In genomic region chr1:26788836-26789611, GRCh38 we compare ENCODE assay signal across 8 cellular contexts. TPM values are rescaled to one million over a fixed set of nuclear protein-coding genes. Genes with fewer than 3 reads are reported as not detected.
DNase-seq lines count a peak whose midpoint lies in the region; ATAC-seq, FAIRE-seq and TF ChIP-seq lines count a peak whose summit lies in the region.

No MANE protein-coding gene starts in this region.

- DNase-seq in HCEC 1CT (peak; percentile 87), NCI-H2196 (lab: John Stamatoyannopoulos, UW; ENCODE audit: unreplicated experiment) (peak; percentile 91), activated B cell treated with CpG ODN at 0.5 μM for 24 hours (peak; percentile 62)
- peak; percentile 85 for DNase-seq in central memory CD4-positive, alpha-beta T cell
- DNase-seq in stimulated activated CD4-positive, alpha-beta T cell treated with anti-CD3 and anti-CD28 coated beads, Interleukin-12 subunit alpha, Interleukin-12 subunit beta, amount 100 ng/mL, for 24 hours (ENCODE audit: low read depth in 2 of 2): peak; percentile 75 to 86

- peak overlapping the region; percentile 100 for H3K27ac Mint-ChIP-seq in activated B cell treated with CpG ODN at 0.5 μM for 24 hours

- H3K36me3 Mint-ChIP-seq in activated B cell treated with CpG ODN at 0.5 μM for 24 hours (ENCODE audit: low read depth): peaks cover 37% of the 10 kb centered on the region

- peaks cover 47% of the 10 kb centered on the region for H3K4me1 Mint-ChIP-seq in activated B cell treated with CpG ODN at 0.5 μM for 24 hours

- H3K4me2 ChIP-seq in BLaER1 treated with 17β-estradiol and CSF1 and Interleukin-3, amounts not matched to agents 10 nM and 100 nM: peak overlapping the region; percentile 91 to 100 (median 97)

- peak; percentile 5 for FAIRE-seq in islet of Langerhans (lab: Jason Lieb, UNC)

- TF ChIP-seq CTCF in activated B cell treated with CpG ODN at 0.5 μM for 24 hours (IDR thresholded peaks at IDR 0.05): no peak

- intact Hi-C loops in activated B cell treated with CpG ODN at 0.5 μM for 24 hours (cut with micrococcal nuclease): loop anchor here (1.0 kb wide), 5 partner anchors 112 to 316 kb away; no protein-coding TSS in a partner anchor

- H3K4me3 ChIP-seq in BLaER1 treated with 17β-estradiol and CSF1 and Interleukin-3, amounts not matched to agents 10 nM and 100 nM: peak overlapping the region; percentile 65 to 81 (median 72)

- peak overlapping the region; percentile 92 to 98 (median 95) for H3K9ac ChIP-seq in BLaER1 treated with 17β-estradiol and CSF1 and Interleukin-3, amounts not matched to agents 10 nM and 100 nM

- no peaks in the 10 kb centered on the region for H3K9me3 ChIP-seq in BLaER1 treated with 17β-estradiol and CSF1 and Interleukin-3, amounts not matched to agents 10 nM and 100 nM (replicated peaks in 1 of 11)

- POLR2A ChIA-PET in activated B cell treated with CpG ODN at 0.5 μM for 24 hours (lab: Charles Lee): interaction anchor here (0.7 to 8.7 kb wide), 20 partner anchors 10 to 937 kb away, joined by 3 to 308 read pairs (median 4); partner anchors contain the start of genes ARID1A, FAM76A and GPATCH3

- no peaks in the 10 kb centered on the region for H3K27me3 Mint-ChIP-seq in activated B cell treated with CpG ODN at 0.5 μM for 24 hours

- no peaks in the 10 kb centered on the region for H3K9me3 Mint-ChIP-seq in activated B cell treated with CpG ODN at 0.5 μM for 24 hours

- peaks cover 0 to 7% (median 4%) of the 10 kb centered on the region in 11 experiments; a peak in 14 of 22 replicates for H3K36me3 ChIP-seq in BLaER1 treated with 17β-estradiol and CSF1 and Interleukin-3, amounts not matched to agents 10 nM and 100 nM

- peak overlapping the region; percentile 98 for H3K4me3 Mint-ChIP-seq in activated B cell treated with CpG ODN at 0.5 μM for 24 hours

- peak; percentile 33 for ATAC-seq in activated B cell treated with CpG ODN at 0.5 μM for 24 hours (ENCODE audit: low read depth)
- ATAC-seq in HG03095 (IDR thresholded peaks at IDR 0.05; ENCODE audit: unreplicated experiment): no peak

- peak overlapping the region; percentile 95 to 99 (median 98) for H3K27ac ChIP-seq in BLaER1 treated with 17β-estradiol and CSF1 and Interleukin-3, amounts not matched to agents 10 nM and 100 nM

- H3K4me1 ChIP-seq in BLaER1 treated with 17β-estradiol and CSF1 and Interleukin-3, amounts not matched to agents 10 nM and 100 nM: peaks cover 71 to 81% (median 79%) of the 10 kb centered on the region in 10 experiments

- CTCF ChIA-PET in activated B cell treated with CpG ODN at 0.5 μM for 24 hours (lab: Charles Lee): interaction anchor here (0.5 to 10.4 kb wide), 40 partner anchors 8 to 291 kb away, joined by 3 to 302 read pairs (median 4); partner anchors contain the start of genes ARID1A and GPN2

- H3K27me3 ChIP-seq in BLaER1 treated with 17β-estradiol and CSF1 and Interleukin-3, amounts not matched to agents 10 nM and 100 nM: no peaks in the 10 kb centered on the region

- H4K20me1 ChIP-seq in BLaER1 treated with 17β-estradiol and CSF1 and Interleukin-3, amounts not matched to agents 10 nM and 100 nM: no peaks in the 10 kb centered on the region

RNA-seq across cellular contexts. Expression of gene PIGV, which starts 1.3 kb away (rescaled TPM):
- total RNA-seq in activated B cell treated with CpG ODN at 0.5 μM for 24 hours: 29.6 and 35.4 TPM in 2 replicates

RNA-seq across cellular contexts. Expression of gene ZDHHC18, which starts 37.5 kb away (rescaled TPM):
- total RNA-seq in activated B cell treated with CpG ODN at 0.5 μM for 24 hours: 27.1 and 30.3 TPM in 2 replicates
